Comparison of ENCODE assay signal across 8 cellular contexts in genomic region chr12:123269395-123269892, GRCh38. TPM values are rescaled to one million over a fixed set of nuclear protein-coding genes. Genes with fewer than 3 reads are reported as not detected.
DNase-seq lines count a peak whose midpoint lies in the region; ATAC-seq, FAIRE-seq and TF ChIP-seq lines count a peak whose summit lies in the region.

No MANE protein-coding gene starts in this region.

- no peaks in the 10 kb centered on the region for H3K9me2 ChIP-seq in OCI-LY1 (ENCODE audit: low read depth, low read length)

- H3K27me3 Mint-ChIP-seq in astrocyte (ENCODE audit: low read depth, unreplicated experiment): no peaks in the 10 kb centered on the region

- no peaks in the 10 kb centered on the region for H3K27me3 ChIP-seq in OCI-LY1 (ENCODE audit: insufficient read depth, low read length)
- H3K27me3 ChIP-seq in astrocyte (ENCODE audit: insufficient read depth, low read length): no peaks in the 10 kb centered on the region
- H3K27me3 ChIP-seq in osteoblast (ENCODE audit: insufficient read depth, low read length): no peaks in the 10 kb centered on the region

- peaks cover 5% of the 10 kb centered on the region for H3K4me1 Mint-ChIP-seq in astrocyte (ENCODE audit: low read depth, unreplicated experiment)

- H3K4me2 ChIP-seq in OCI-LY1 (ENCODE audit: low read length): peak overlapping the region; percentile 99
- peak overlapping the region; percentile 100 for H3K4me2 ChIP-seq in astrocyte (ENCODE audit: low read length)
- H3K4me2 ChIP-seq in osteoblast (ENCODE audit: insufficient read depth, low read length): peak overlapping the region; percentile 100

- no peak for FAIRE-seq in astrocyte (lab: Jason Lieb, UNC)

- intact Hi-C loops in left cardiac atrium (cut with DNase I): no loop called here

- peaks cover 7% of the 10 kb centered on the region; the same call in 1 of the 2 replicates for H3K36me3 ChIP-seq in OCI-LY1 (ENCODE audit: insufficient read depth, low read length)
- peaks cover 5% of the 10 kb centered on the region for H3K36me3 ChIP-seq in astrocyte (ENCODE audit: insufficient read depth, low read length)
- peaks cover 24% of the 10 kb centered on the region for H3K36me3 ChIP-seq in osteoblast (ENCODE audit: insufficient read depth, low read length)

- peak overlapping the region; percentile 59 for H3K27ac ChIP-seq in OCI-LY1 (ENCODE audit: low read depth, low read length, poor library complexity, severe bottlenecking)
- H3K27ac ChIP-seq in astrocyte (ENCODE audit: low read depth, low read length): peak overlapping the region; percentile 88
- peak overlapping the region; percentile 91 for H3K27ac ChIP-seq in osteoblast (ENCODE audit: low read depth, low read length)

- H3K4me1 ChIP-seq in OCI-LY1 (ENCODE audit: insufficient read depth, low read length, severe bottlenecking): peaks cover 26% of the 10 kb centered on the region
- H3K4me1 ChIP-seq in astrocyte (ENCODE audit: insufficient read depth, low read length): peaks cover 35% of the 10 kb centered on the region
- peaks cover 16% of the 10 kb centered on the region for H3K4me1 ChIP-seq in osteoblast (ENCODE audit: insufficient read depth, low read length)

- DNase-seq in NCI-H2196 (lab: John Stamatoyannopoulos, UW; ENCODE audit: unreplicated experiment) (peak; percentile 43), NCI-H2196 treated with DMSO at 0.1 percent for 48 hours (lab: John Stamatoyannopoulos, UW; ENCODE audit: unreplicated experiment) (no peak), astrocyte (ENCODE audit: low read depth) (peak; percentile 65), left cardiac atrium (peak; percentile 81), osteoblast (ENCODE audit: insufficient read length, low spot score, missing footprints) (peak; percentile 97), NCI-H345 (lab: John Stamatoyannopoulos, UW) (no peak)

- H3K9me3 ChIP-seq in OCI-LY1 (ENCODE audit: low read length) (no peaks in the 10 kb centered on the region), astrocyte (ENCODE audit: insufficient read depth, low read depth, low read length) (no peaks in the 10 kb centered on the region), osteoblast (ENCODE audit: low read depth, low read length) (no peaks in the 10 kb centered on the region)

- peak overlapping the region; percentile 97 for H3K4me3 Mint-ChIP-seq in astrocyte (ENCODE audit: unreplicated experiment)

- H3F3A ChIP-seq in OCI-LY1 (ENCODE audit: insufficient read depth, low read length): no peaks in the 10 kb centered on the region

- H3K27ac Mint-ChIP-seq in astrocyte (ENCODE audit: unreplicated experiment): peak overlapping the region; percentile 97

- ATAC-seq in left cardiac atrium: peak; percentile 69 to 79
- ATAC-seq in HG03159 (IDR thresholded peaks at IDR 0.05; ENCODE audit: unreplicated experiment): no peak

- H4K20me1 ChIP-seq in OCI-LY1 (ENCODE audit: insufficient read depth, low read length) (no peaks in the 10 kb centered on the region), astrocyte (ENCODE audit: insufficient read depth, low read length) (peaks cover 50% of the 10 kb centered on the region), osteoblast (ENCODE audit: insufficient read depth, low read length) (peaks cover 36% of the 10 kb centered on the region)

- H3K4me3 ChIP-seq in OCI-LY1 (ENCODE audit: low read depth, low read length, poor library complexity, severe bottlenecking) (peak overlapping the region; percentile 74), astrocyte (ENCODE audit: insufficient read depth, low read depth, low read length) (peak overlapping the region; percentile 97), osteoblast (ENCODE audit: insufficient read depth, low read length) (peak overlapping the region; percentile 91)

- no peaks in the 10 kb centered on the region for H3K9me3 Mint-ChIP-seq in astrocyte (ENCODE audit: unreplicated experiment)

- H3K9ac ChIP-seq in OCI-LY1 (ENCODE audit: low read length): peak overlapping the region; percentile 75
- H3K9ac ChIP-seq in astrocyte (ENCODE audit: low read length): peak overlapping the region; percentile 97

- TF ChIP-seq CTCF in OCI-LY1 (IDR thresholded peaks at IDR 0.05; ENCODE audit: low read length) (peak; percentile 37), astrocyte (IDR thresholded peaks at IDR 0.05; ENCODE audit: insufficient read depth, low read depth, low read length) (no peak), osteoblast (IDR thresholded peaks at IDR 0.05; ENCODE audit: extremely low read depth, low read depth, low read length) (no peak)

- peaks cover 6% of the 10 kb centered on the region for H3K36me3 Mint-ChIP-seq in astrocyte (ENCODE audit: low read depth, unreplicated experiment)

- H2AFZ ChIP-seq in OCI-LY1 (ENCODE audit: low read length) (no peak overlapping the region), astrocyte (ENCODE audit: low read depth, low read length) (peak overlapping the region; percentile 77), osteoblast (ENCODE audit: low read length) (peak overlapping the region; percentile 76)

- H3K79me2 ChIP-seq in OCI-LY1 (ENCODE audit: insufficient read depth, low read length) (peaks cover 12% of the 10 kb centered on the region), astrocyte (ENCODE audit: insufficient read depth, low read length) (peaks cover 70% of the 10 kb centered on the region), osteoblast (ENCODE audit: insufficient read depth, low read length) (peaks cover 63% of the 10 kb centered on the region)

RNA-seq across cellular contexts. Expression of gene CDK2AP1, which starts 2.2 kb away (rescaled TPM):
- 236 and 246 TPM in 2 replicates for total RNA-seq in astrocyte
- 10 to 100 TPM; 96.6 to 97.7 TPM for total RNA-seq in left cardiac atrium
- total RNA-seq in osteoblast: 209 and 226 TPM in 2 replicates

RNA-seq across cellular contexts. Expression of gene MTRFR, which starts 36.2 kb away (rescaled TPM):
- total RNA-seq in astrocyte (11.1 and 12.4 TPM in 2 replicates), left cardiac atrium (10 to 100 TPM in 1 of 2 donors, 1 to 10 TPM in 1; 8.1 to 10.9 TPM), osteoblast (10.9 and 16.3 TPM in 2 replicates)

RNA-seq across cellular contexts. Expression of gene MPHOSPH9, which starts 36.5 kb away (rescaled TPM):
- total RNA-seq in astrocyte (21.6 and 24.9 TPM in 2 replicates), left cardiac atrium (10 to 100 TPM; 23.4 to 27.9 TPM), osteoblast (42.7 and 43.6 TPM in 2 replicates)

Comparison
In these comparisons a context has a peak if more than half of its experiments do, and no peak if none do; other contexts are left out.
1. DNase-seq: peak in NCI-H2196 (single experiment), astrocyte (single experiment), left cardiac atrium (single experiment) and osteoblast (single experiment); none in NCI-H2196 treated with DMSO at 0.1 percent for 48 hours (single experiment) and NCI-H345 (single experiment).
2. Peak in every context shown above with its lines, with median percentiles within 50 percentile points of each other: H3K27ac ChIP-seq, H3K4me2 ChIP-seq and H3K4me3 ChIP-seq.